Comparison of ENCODE assay signal across 10 cellular contexts in genomic region chr11:60925685-60926267, GRCh38. TPM values are rescaled to one million over a fixed set of nuclear protein-coding genes. Genes with fewer than 3 reads are reported as not detected.
DNase-seq lines count a peak whose midpoint lies in the region; ATAC-seq and TF ChIP-seq lines count a peak whose summit lies in the region.
"Had no signal": no experiment of that assay in that cellular context is flagged by ENCODE, and none has a peak within 500 bp of the region (broad histone marks: within the 10 kb centered on the region; RNA-seq: fewer than 3 reads in every experiment).

No MANE protein-coding gene starts in this region.

- H3K4me3 Mint-ChIP-seq in activated T-helper 17 cell treated with anti-CD3 and anti-CD28 coated beads, Interleukin-2, amount 50 U/mL, for 72 hours, result peak overlapping the region; percentile 51

- peak; percentile 76 for DNase-seq in HCEC 1CT
- DNase-seq in lower lobe of right lung, result no peak
- DNase-seq in activated CD8-positive, alpha-beta memory T cell treated with anti-CD3 and anti-CD28 coated beads for 24 hours, result no peak
- no peak for DNase-seq in OCI-M1 (lab: John Stamatoyannopoulos, UW)
- DNase-seq in occipital lobe (lab: John Stamatoyannopoulos, UW), result no peak
- DNase-seq in head of caudate nucleus, result no peak
- DNase-seq: activated T-cell treated with anti-CD3 and anti-CD28 coated beads, Interleukin-2, amount 50 U/mL, for 1 hour; KG1 had no signal

- H3K9me3 ChIP-seq in BLaER1 treated with 17β-estradiol and CSF1 and Interleukin-3, amounts not matched to agents 10 nM and 100 nM (replicated peaks in 1 of 11), result no peaks in the 10 kb centered on the region
- H3K9me3 ChIP-seq in lower lobe of right lung, result no peaks in the 10 kb centered on the region

- H3K9me3 Mint-ChIP-seq in activated T-helper 17 cell treated with anti-CD3 and anti-CD28 coated beads, Interleukin-2, amount 50 U/mL, for 72 hours, result no peaks in the 10 kb centered on the region

- peak overlapping the region in 9 of 10 experiments; percentile 60 to 75 (median 71); a peak in 10 of 20 replicates for H3K4me3 ChIP-seq in BLaER1 treated with 17β-estradiol and CSF1 and Interleukin-3, amounts not matched to agents 10 nM and 100 nM
- peak overlapping the region; percentile 64 for H3K4me3 ChIP-seq in lower lobe of right lung

- no peak overlapping the region for H3K27ac Mint-ChIP-seq in activated T-helper 17 cell treated with anti-CD3 and anti-CD28 coated beads, Interleukin-2, amount 50 U/mL, for 72 hours

- H3K27ac ChIP-seq in BLaER1 treated with 17β-estradiol and CSF1 and Interleukin-3, amounts not matched to agents 10 nM and 100 nM, result no peak overlapping the region
- no peak overlapping the region for H3K27ac ChIP-seq in lower lobe of right lung

- intact Hi-C loops in lower lobe of right lung (cut with DNase I) (no loop called here), head of caudate nucleus (cut with DNase I) (no loop called here)

- H3K9ac ChIP-seq in BLaER1 treated with 17β-estradiol and CSF1 and Interleukin-3, amounts not matched to agents 10 nM and 100 nM, result peak overlapping the region in 4 of 11 experiments; percentile 63 to 79 (median 75); a peak in 4 of 22 replicates

- ATAC-seq in activated T-helper 17 cell treated with anti-CD3 and anti-CD28 coated beads, Interleukin-2, amount 50 U/mL, for 72 hours (replicated peaks), result peak; percentile 54
- peak in 1 of 2 donors; percentile 29 for ATAC-seq in lower lobe of right lung

- peaks cover 25 to 31% (median 30%) of the 10 kb centered on the region in 11 experiments for H3K36me3 ChIP-seq in BLaER1 treated with 17β-estradiol and CSF1 and Interleukin-3, amounts not matched to agents 10 nM and 100 nM
- H3K36me3 ChIP-seq in lower lobe of right lung, result peaks cover 24% of the 10 kb centered on the region

- TF ChIP-seq CTCF in lower lobe of right lung (IDR thresholded peaks at IDR 0.05), result no peak

- peaks cover 10% of the 10 kb centered on the region for H3K4me1 Mint-ChIP-seq in activated T-helper 17 cell treated with anti-CD3 and anti-CD28 coated beads, Interleukin-2, amount 50 U/mL, for 72 hours

- peaks cover 36 to 62% (median 49%) of the 10 kb centered on the region in 11 experiments for H3K27me3 ChIP-seq in BLaER1 treated with 17β-estradiol and CSF1 and Interleukin-3, amounts not matched to agents 10 nM and 100 nM
- H3K27me3 ChIP-seq in lower lobe of right lung (ENCODE audit: low read depth), result peaks cover 20% of the 10 kb centered on the region

- H3K4me2 ChIP-seq in BLaER1 treated with 17β-estradiol and CSF1 and Interleukin-3, amounts not matched to agents 10 nM and 100 nM, result peak overlapping the region; percentile 77 to 99 (median 95)

- H3K36me3 Mint-ChIP-seq in activated T-helper 17 cell treated with anti-CD3 and anti-CD28 coated beads, Interleukin-2, amount 50 U/mL, for 72 hours (ENCODE audit: low read depth), result peaks cover 34% of the 10 kb centered on the region

- peaks cover 8 to 72% (median 54%) of the 10 kb centered on the region in 11 experiments; a peak in 20 of 22 replicates for H4K20me1 ChIP-seq in BLaER1 treated with 17β-estradiol and CSF1 and Interleukin-3, amounts not matched to agents 10 nM and 100 nM

- H3K4me1 ChIP-seq in BLaER1 treated with 17β-estradiol and CSF1 and Interleukin-3, amounts not matched to agents 10 nM and 100 nM, result peaks cover 26 to 65% (median 52%) of the 10 kb centered on the region in 10 experiments; a peak in 19 of 20 replicates
- H3K4me1 ChIP-seq in lower lobe of right lung, result peaks cover 18% of the 10 kb centered on the region

- H3K27me3 Mint-ChIP-seq in activated T-helper 17 cell treated with anti-CD3 and anti-CD28 coated beads, Interleukin-2, amount 50 U/mL, for 72 hours, result peaks cover 13% of the 10 kb centered on the region

RNA-seq across cellular contexts. Expression of gene TMEM132A, which starts 1.5 kb away (rescaled TPM):
- under 1 TPM in 1 of 2 donors, not detected in 1; 0.29 TPM for total RNA-seq in activated T-helper 17 cell treated with anti-CD3 and anti-CD28 coated beads, Interleukin-2, amount 50 U/mL, for 72 hours
- total RNA-seq in lower lobe of right lung, result 13.9 TPM
- 104 TPM for total RNA-seq in occipital lobe

RNA-seq across cellular contexts. Expression of gene TMEM109, which starts 11.8 kb away (rescaled TPM):
- 10 to 100 TPM; 42.8 to 99.7 TPM for total RNA-seq in activated T-helper 17 cell treated with anti-CD3 and anti-CD28 coated beads, Interleukin-2, amount 50 U/mL, for 72 hours
- total RNA-seq in lower lobe of right lung (142 TPM), occipital lobe (8.3 TPM)

RNA-seq across cellular contexts. Expression of gene PRPF19, which starts 19.4 kb away (rescaled TPM):
- total RNA-seq in activated T-helper 17 cell treated with anti-CD3 and anti-CD28 coated beads, Interleukin-2, amount 50 U/mL, for 72 hours, result 100 to 1,000 TPM in 1 of 2 donors, 10 to 100 TPM in 1; 80.2 to 165 TPM
- 58.1 TPM for total RNA-seq in lower lobe of right lung
- total RNA-seq in occipital lobe, result 42.3 TPM

RNA-seq across cellular contexts. Expression of gene SLC15A3, which starts 26.2 kb away (rescaled TPM):
- total RNA-seq in activated T-helper 17 cell treated with anti-CD3 and anti-CD28 coated beads, Interleukin-2, amount 50 U/mL, for 72 hours, result 1 to 10 TPM; 1.0 to 1.3 TPM
- 199 TPM for total RNA-seq in lower lobe of right lung
- 5.8 TPM for total RNA-seq in occipital lobe

RNA-seq across cellular contexts. Expression of gene CD6, which starts 45.7 kb away (rescaled TPM):
- total RNA-seq in activated T-helper 17 cell treated with anti-CD3 and anti-CD28 coated beads, Interleukin-2, amount 50 U/mL, for 72 hours, result 100 to 1,000 TPM; 254 to 438 TPM
- 6.1 TPM for total RNA-seq in lower lobe of right lung
- total RNA-seq in occipital lobe, result 0.16 TPM

Comparison
In these comparisons a context has a peak if more than half of its experiments do, and no peak if none do; other contexts are left out.
1. RNA of gene TMEM132A, which starts 1.5 kb away (total RNA-seq): 104 TPM in occipital lobe (single experiment) and 13.9 TPM in lower lobe of right lung (single experiment); 0.29 TPM in activated T-helper 17 cell treated with anti-CD3 and anti-CD28 coated beads, Interleukin-2, amount 50 U/mL, for 72 hours; every median in the first group is over 10 times any median in the second.